Comparison of ENCODE assay signal across 20 cellular contexts in genomic region chr9:99027414-99027813, GRCh38.
"Had no signal": no experiment of that assay in that cellular context is flagged by ENCODE, and none has a peak within 500 bp of the region (broad histone marks: within the 10 kb centered on the region; RNA-seq: fewer than 3 reads in every experiment).

No MANE protein-coding gene starts in this region.

- H3K9me3 ChIP-seq: prostate gland, spleen, tibial artery, upper lobe of left lung, vagina had no signal

- H3K36me3 ChIP-seq: prostate gland, spleen, upper lobe of left lung had no signal

- H3K36me3 Mint-ChIP-seq: stimulated activated memory B cell treated with anti-CD40 and anti-IgM and Interleukin-4, amounts not matched to agents 10 μg/mL and 1 μg/mL and 100 μg/mL, for 72 hours had no signal

- H3K4me3 Mint-ChIP-seq: naive B cell; nephron progenitor cell; stimulated activated memory B cell treated with anti-CD40 and anti-IgM and Interleukin-4, amounts not matched to agents 10 μg/mL and 1 μg/mL and 100 μg/mL, for 72 hours; stimulated activated naive CD8-positive, alpha-beta T cell treated with anti-CD3 and anti-CD28 coated beads, Interleukin-15, Interleukin-2, amounts not matched to agents 100 ng/mL and 50 ng/mL, for 24 hours had no signal

- H3K9me3 Mint-ChIP-seq: naive B cell; nephron progenitor cell; stimulated activated memory B cell treated with anti-CD40 and anti-IgM and Interleukin-4, amounts not matched to agents 10 μg/mL and 1 μg/mL and 100 μg/mL, for 72 hours; stimulated activated naive CD8-positive, alpha-beta T cell treated with anti-CD3 and anti-CD28 coated beads, Interleukin-15, Interleukin-2, amounts not matched to agents 100 ng/mL and 50 ng/mL, for 24 hours had no signal

- ATAC-seq: sciatic nerve; stimulated activated memory B cell treated with anti-CD40 and anti-IgM and Interleukin-4, amounts not matched to agents 10 μg/mL and 1 μg/mL and 100 μg/mL, for 72 hours had no signal

- H3K27me3 Mint-ChIP-seq: stimulated activated memory B cell treated with anti-CD40 and anti-IgM and Interleukin-4, amounts not matched to agents 10 μg/mL and 1 μg/mL and 100 μg/mL, for 72 hours; stimulated activated naive CD8-positive, alpha-beta T cell treated with anti-CD3 and anti-CD28 coated beads, Interleukin-15, Interleukin-2, amounts not matched to agents 100 ng/mL and 50 ng/mL, for 24 hours had no signal

- H3K4me3 ChIP-seq: hepatocyte, prostate gland, spleen, tibial artery, upper lobe of left lung, vagina had no signal

- H3K27ac ChIP-seq: foreskin keratinocyte, hepatocyte, parathyroid adenoma, prostate gland, spleen, tibial artery, upper lobe of left lung, vagina had no signal

- H3K27me3 ChIP-seq: hepatocyte, spleen, tibial artery, upper lobe of left lung, vagina had no signal

- H3K4me1 ChIP-seq: foreskin keratinocyte, parathyroid adenoma, prostate gland, spleen, upper lobe of left lung, vagina had no signal

- DNase-seq: dermis blood vessel endothelial cell; erythroblast; foreskin keratinocyte; mesendoderm; naive B cell; nephron progenitor cell; retina; spleen; stimulated activated CD4-positive, alpha-beta T cell treated with anti-CD3 and anti-CD28 coated beads, Interleukin-15, amount 100 ng/mL, for 24 hours; stimulated activated CD4-positive, alpha-beta T cell treated with anti-CD3 and anti-CD28 coated beads, Interleukin-1b, Interleukin-23, amount 100 ng/mL, for 48 hours; stimulated activated CD4-positive, alpha-beta T cell treated with anti-CD3 and anti-CD28 coated beads, Interleukin-4, amount 100 ng/mL, for 24 hours; tibial artery; upper lobe of left lung had no signal

- H3K27ac Mint-ChIP-seq: nephron progenitor cell; stimulated activated memory B cell treated with anti-CD40 and anti-IgM and Interleukin-4, amounts not matched to agents 10 μg/mL and 1 μg/mL and 100 μg/mL, for 72 hours; stimulated activated naive CD8-positive, alpha-beta T cell treated with anti-CD3 and anti-CD28 coated beads, Interleukin-15, Interleukin-2, amounts not matched to agents 100 ng/mL and 50 ng/mL, for 24 hours had no signal
